ENCODE assay signal across 15 cellular contexts in the genomic region with DNA sequence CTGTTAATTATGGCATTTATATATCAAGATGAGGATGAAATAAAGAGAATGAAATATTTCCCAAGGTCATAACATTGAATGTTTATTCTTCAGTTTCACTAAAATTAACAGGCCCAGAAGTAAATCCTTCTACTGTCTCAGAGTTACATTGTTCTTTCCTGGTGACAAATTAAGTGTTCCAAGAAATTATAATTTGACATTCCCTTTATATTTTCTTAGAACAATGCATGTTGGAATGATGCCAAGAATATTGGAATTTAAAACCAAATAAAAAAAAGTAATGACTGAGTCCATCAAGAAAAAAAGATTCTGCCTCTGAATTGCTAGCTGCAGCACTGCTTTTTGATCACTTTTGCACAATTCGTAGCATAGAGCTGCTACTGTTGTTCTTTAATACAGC.
DNase-seq lines count a peak whose midpoint lies in the region; TF ChIP-seq lines count a peak whose summit lies in the region.
"Had no signal": no experiment of that assay in that cellular context is flagged by ENCODE, and none has a peak within 500 bp of the region (broad histone marks: within the 10 kb centered on the region; RNA-seq: fewer than 3 reads in every experiment).

No MANE protein-coding gene starts in this region.

- no peaks in the 10 kb centered on the region for H3K27me3 ChIP-seq in brain microvascular endothelial cell (replicated peaks)
- H3K27me3 ChIP-seq: BLaER1 had no signal

- H3K4me3 ChIP-seq in brain microvascular endothelial cell (ENCODE audit: low read depth, low read length) = no peak overlapping the region
- H3K4me3 ChIP-seq: BLaER1, GM23338 had no signal

- no peak for TF ChIP-seq EP300 in Ishikawa (IDR thresholded peaks at IDR 0.05; ENCODE audit: borderline replicate concordance)

- in situ Hi-C loops in brain microvascular endothelial cell (cut with HindIII; ENCODE audit: low pct_ligation_motif_present, low sequenced_read_pairs) = no loop called here

- DNase-seq in NCI-H748 treated with DMSO at 0.1 percent for 48 hours (lab: John Stamatoyannopoulos, UW) = peak; percentile 25
- no peak for DNase-seq in NCI-H748 (lab: John Stamatoyannopoulos, UW; ENCODE audit: unreplicated experiment)
- DNase-seq in lung microvascular endothelial cell (ENCODE audit: low read depth in 2 of 2) = peak; percentile 22 to 44
- DNase-seq in stimulated activated CD8-positive, alpha-beta memory T cell treated with anti-CD3 and anti-CD28 coated beads, Interleukin-4, amount 100 ng/mL, for 48 hours = no peak
- no peak for DNase-seq in brain microvascular endothelial cell
- DNase-seq: 8988T; Calu3; CD4-positive, alpha-beta memory T cell; DMS79 treated with DMSO at 0.1 percent for 48 hours; GF-D8; HCEC 1CT had no signal

- H3K27ac ChIP-seq in VCaP (peak overlapping the region; percentile 59), brain microvascular endothelial cell (no peak overlapping the region)
- H3K27ac ChIP-seq: BLaER1 had no signal

- TF ChIP-seq CTCF in VCaP (conservative IDR thresholded peaks at IDR 0.05) (no peak), brain microvascular endothelial cell (IDR thresholded peaks at IDR 0.05; ENCODE audit: low read depth, low read length, missing control alignments) (no peak)

- TF ChIP-seq RAD21 in Ishikawa (IDR thresholded peaks at IDR 0.05; ENCODE audit: low read depth) = no peak

- no peaks in the 10 kb centered on the region for H3K36me3 ChIP-seq in brain microvascular endothelial cell (replicated peaks)
- H3K36me3 ChIP-seq: BLaER1 had no signal

TF ChIP-seq in Ishikawa, 13 proteins besides CTCF, POLR2A, EP300 and RAD21:
- TF ChIP-seq, protein P1, sequence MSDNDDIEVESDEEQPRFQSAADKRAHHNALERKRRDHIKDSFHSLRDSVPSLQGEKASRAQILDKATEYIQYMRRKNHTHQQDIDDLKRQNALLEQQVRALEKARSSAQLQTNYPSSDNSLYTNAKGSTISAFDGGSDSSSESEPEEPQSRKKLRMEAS (IDR thresholded peaks at IDR 0.05) = no peak
- TF ChIP-seq NFIC (IDR thresholded peaks at IDR 0.05) = peak; percentile 60

Comparison
In these comparisons a context has a peak if more than half of its experiments do, and no peak if none do; other contexts are left out.
1. DNase-seq: peak in NCI-H748 treated with DMSO at 0.1 percent for 48 hours (single experiment) and lung microvascular endothelial cell (2 of 2); none in NCI-H748 (single experiment), stimulated activated CD8-positive, alpha-beta memory T cell treated with anti-CD3 and anti-CD28 coated beads, Interleukin-4, amount 100 ng/mL, for 48 hours (single experiment) and brain microvascular endothelial cell (single experiment).